Comparison of ENCODE assay signal across 1 cellular context in the genomic region with DNA sequence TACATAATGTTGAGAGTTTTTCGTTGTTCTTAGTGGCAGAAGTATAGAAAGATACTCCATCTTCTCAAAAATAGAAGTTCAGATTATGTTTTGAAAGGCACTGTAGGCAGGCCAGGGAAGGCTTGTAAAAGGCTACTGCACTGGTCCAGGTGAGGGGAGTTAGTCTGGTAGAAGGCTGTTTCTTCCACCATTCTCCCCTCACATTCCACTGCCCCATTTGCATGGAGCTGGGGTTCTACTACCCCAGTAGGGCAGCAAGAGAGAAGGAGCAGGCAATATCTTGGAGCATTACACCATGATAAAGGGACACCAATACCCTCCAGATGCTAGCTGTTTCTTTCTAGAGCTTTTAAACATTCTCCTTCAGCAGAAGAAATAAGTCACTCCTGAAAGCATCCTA.
TF ChIP-seq lines count a peak whose summit lies in the region.

No MANE protein-coding gene starts in this region.

TF ChIP-seq in GM23338, 12 proteins besides CTCF, POLR2A, EP300 and RAD21 (continued from another document):
- no peak for TF ChIP-seq ETS1 (IDR thresholded peaks at IDR 0.05)
- TF ChIP-seq, protein P1, sequence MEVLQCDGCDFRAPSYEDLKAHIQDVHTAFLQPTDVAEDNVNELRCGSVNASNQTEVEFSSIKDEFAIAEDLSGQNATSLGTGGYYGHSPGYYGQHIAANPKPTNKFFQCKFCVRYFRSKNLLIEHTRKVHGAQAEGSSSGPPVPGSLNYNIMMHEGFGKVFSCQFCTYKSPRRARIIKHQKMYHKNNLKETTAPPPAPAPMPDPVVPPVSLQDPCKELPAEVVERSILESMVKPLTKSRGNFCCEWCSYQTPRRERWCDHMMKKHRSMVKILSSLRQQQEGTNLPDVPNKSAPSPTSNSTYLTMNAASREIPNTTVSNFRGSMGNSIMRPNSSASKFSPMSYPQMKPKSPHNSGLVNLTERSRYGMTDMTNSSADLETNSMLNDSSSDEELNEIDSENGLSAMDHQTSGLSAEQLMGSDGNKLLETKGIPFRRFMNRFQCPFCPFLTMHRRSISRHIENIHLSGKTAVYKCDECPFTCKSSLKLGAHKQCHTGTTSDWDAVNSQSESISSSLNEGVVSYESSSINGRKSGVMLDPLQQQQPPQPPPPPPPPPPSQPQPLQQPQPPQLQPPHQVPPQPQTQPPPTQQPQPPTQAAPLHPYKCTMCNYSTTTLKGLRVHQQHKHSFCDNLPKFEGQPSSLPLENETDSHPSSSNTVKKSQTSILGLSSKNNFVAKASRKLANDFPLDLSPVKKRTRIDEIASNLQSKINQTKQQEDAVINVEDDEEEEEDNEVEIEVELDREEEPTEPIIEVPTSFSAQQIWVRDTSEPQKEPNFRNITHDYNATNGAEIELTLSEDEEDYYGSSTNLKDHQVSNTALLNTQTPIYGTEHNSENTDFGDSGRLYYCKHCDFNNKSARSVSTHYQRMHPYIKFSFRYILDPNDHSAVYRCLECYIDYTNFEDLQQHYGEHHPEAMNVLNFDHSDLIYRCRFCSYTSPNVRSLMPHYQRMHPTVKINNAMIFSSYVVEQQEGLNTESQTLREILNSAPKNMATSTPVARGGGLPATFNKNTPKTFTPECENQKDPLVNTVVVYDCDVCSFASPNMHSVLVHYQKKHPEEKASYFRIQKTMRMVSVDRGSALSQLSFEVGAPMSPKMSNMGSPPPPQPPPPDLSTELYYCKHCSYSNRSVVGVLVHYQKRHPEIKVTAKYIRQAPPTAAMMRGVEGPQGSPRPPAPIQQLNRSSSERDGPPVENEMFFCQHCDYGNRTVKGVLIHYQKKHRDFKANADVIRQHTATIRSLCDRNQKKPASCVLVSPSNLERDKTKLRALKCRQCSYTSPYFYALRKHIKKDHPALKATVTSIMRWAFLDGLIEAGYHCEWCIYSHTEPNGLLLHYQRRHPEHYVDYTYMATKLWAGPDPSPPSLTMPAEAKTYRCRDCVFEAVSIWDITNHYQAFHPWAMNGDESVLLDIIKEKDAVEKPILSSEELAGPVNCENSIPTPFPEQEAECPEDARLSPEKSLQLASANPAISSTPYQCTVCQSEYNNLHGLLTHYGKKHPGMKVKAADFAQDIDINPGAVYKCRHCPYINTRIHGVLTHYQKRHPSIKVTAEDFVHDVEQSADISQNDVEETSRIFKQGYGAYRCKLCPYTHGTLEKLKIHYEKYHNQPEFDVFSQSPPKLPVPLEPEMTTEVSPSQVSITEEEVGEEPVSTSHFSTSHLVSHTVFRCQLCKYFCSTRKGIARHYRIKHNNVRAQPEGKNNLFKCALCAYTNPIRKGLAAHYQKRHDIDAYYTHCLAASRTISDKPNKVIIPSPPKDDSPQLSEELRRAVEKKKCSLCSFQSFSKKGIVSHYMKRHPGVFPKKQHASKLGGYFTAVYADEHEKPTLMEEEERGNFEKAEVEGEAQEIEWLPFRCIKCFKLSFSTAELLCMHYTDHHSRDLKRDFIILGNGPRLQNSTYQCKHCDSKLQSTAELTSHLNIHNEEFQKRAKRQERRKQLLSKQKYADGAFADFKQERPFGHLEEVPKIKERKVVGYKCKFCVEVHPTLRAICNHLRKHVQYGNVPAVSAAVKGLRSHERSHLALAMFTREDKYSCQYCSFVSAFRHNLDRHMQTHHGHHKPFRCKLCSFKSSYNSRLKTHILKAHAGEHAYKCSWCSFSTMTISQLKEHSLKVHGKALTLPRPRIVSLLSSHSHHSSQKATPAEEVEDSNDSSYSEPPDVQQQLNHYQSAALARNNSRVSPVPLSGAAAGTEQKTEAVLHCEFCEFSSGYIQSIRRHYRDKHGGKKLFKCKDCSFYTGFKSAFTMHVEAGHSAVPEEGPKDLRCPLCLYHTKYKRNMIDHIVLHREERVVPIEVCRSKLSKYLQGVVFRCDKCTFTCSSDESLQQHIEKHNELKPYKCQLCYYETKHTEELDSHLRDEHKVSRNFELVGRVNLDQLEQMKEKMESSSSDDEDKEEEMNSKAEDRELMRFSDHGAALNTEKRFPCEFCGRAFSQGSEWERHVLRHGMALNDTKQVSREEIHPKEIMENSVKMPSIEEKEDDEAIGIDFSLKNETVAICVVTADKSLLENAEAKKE (CRISPR knock-in tag; IDR thresholded peaks at IDR 0.05), result no peak
- no peak for TF ChIP-seq NANOG (IDR thresholded peaks at IDR 0.05; ENCODE audit: borderline replicate concordance)
- TF ChIP-seq, protein P2, sequence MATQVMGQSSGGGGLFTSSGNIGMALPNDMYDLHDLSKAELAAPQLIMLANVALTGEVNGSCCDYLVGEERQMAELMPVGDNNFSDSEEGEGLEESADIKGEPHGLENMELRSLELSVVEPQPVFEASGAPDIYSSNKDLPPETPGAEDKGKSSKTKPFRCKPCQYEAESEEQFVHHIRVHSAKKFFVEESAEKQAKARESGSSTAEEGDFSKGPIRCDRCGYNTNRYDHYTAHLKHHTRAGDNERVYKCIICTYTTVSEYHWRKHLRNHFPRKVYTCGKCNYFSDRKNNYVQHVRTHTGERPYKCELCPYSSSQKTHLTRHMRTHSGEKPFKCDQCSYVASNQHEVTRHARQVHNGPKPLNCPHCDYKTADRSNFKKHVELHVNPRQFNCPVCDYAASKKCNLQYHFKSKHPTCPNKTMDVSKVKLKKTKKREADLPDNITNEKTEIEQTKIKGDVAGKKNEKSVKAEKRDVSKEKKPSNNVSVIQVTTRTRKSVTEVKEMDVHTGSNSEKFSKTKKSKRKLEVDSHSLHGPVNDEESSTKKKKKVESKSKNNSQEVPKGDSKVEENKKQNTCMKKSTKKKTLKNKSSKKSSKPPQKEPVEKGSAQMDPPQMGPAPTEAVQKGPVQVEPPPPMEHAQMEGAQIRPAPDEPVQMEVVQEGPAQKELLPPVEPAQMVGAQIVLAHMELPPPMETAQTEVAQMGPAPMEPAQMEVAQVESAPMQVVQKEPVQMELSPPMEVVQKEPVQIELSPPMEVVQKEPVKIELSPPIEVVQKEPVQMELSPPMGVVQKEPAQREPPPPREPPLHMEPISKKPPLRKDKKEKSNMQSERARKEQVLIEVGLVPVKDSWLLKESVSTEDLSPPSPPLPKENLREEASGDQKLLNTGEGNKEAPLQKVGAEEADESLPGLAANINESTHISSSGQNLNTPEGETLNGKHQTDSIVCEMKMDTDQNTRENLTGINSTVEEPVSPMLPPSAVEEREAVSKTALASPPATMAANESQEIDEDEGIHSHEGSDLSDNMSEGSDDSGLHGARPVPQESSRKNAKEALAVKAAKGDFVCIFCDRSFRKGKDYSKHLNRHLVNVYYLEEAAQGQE (IDR thresholded peaks at IDR 0.05; ENCODE audit: unreplicated experiment), result no peak
- no peak for TF ChIP-seq EZH2phosphoT487 (IDR thresholded peaks at IDR 0.05; ENCODE audit: unreplicated experiment)
- TF ChIP-seq EZH2 (IDR thresholded peaks at IDR 0.05; ENCODE audit: low read depth, unreplicated experiment), result no peak
- no peak for TF ChIP-seq ZNF114 (CRISPR knock-in tag; IDR thresholded peaks at IDR 0.05)
